In the genomic region with DNA sequence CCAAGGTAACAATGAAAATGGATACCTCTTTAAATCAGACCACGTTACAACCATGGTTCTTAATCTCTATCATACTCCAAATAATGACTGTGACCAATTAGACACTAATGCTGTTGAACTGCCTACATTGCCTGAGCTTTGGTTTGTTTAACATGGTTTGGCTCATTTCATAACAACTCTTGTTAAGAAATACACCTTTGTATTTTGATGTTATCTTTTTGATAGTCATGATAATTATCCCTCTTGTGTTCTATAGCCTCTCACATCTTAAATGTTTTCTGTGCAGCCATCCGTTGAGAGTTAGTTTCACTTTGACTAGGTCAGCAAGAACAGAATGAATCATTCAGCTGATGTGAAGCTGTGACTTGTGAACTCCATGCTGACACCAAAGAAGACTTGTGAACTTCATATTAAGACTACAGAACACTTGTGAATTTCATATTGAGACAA, we compare ENCODE assay signal across 8 cellular contexts.
DNase-seq lines count a peak whose midpoint lies in the region; ATAC-seq, FAIRE-seq and TF ChIP-seq lines count a peak whose summit lies in the region.

No MANE protein-coding gene starts in this region.

- H3K27ac ChIP-seq in GM12878 (ENCODE audit: control insufficient read depth, insufficient read depth): peak overlapping the region; percentile 40; the same call in 1 of the 2 replicates
- H3K27ac ChIP-seq in Peyer's patch: peak overlapping the region in 1 of 4 donors; percentile 42

- POLR2A ChIA-PET in GM12878 (lab: Charles Lee): no interaction called here

- intact Hi-C loops in GM12878 (cut with micrococcal nuclease; ENCODE audit: unreplicated experiment): no loop called here

- H3K9ac ChIP-seq in GM12878 (ENCODE audit: control insufficient read depth, insufficient read depth, low read length): no peak overlapping the region

- H3K36me3 ChIP-seq in GM12878 (ENCODE audit: control insufficient read depth in 2 of 2, insufficient read depth in 2 of 2, low read length in 1 of 2) (no peaks in the 10 kb centered on the region), Peyer's patch (no peaks in the 10 kb centered on the region)

- H3K36me3 Mint-ChIP-seq in activated CD8-positive, alpha-beta memory T cell treated with anti-CD3 and anti-CD28 coated beads, Interleukin-2, amount 10 ng/mL, durations not matched to agents 7 days and 5 days: peaks cover 8% of the 10 kb centered on the region
- H3K36me3 Mint-ChIP-seq in osteocyte (ENCODE audit: unreplicated experiment): peaks cover 2% of the 10 kb centered on the region
- H3K36me3 Mint-ChIP-seq in activated naive CD4-positive, alpha-beta T cell treated with anti-CD3 and anti-CD28 coated beads, Interleukin-2, amount 10 ng/mL, durations not matched to agents 7 days and 5 days: no peaks in the 10 kb centered on the region

- no peaks in the 10 kb centered on the region for H4K20me1 ChIP-seq in GM12878 (ENCODE audit: control insufficient read depth, insufficient read depth)

- H2AFZ ChIP-seq in GM12878 (ENCODE audit: control insufficient read depth, low read depth, low read length): no peak overlapping the region

- H3K4me2 ChIP-seq in GM12878 (ENCODE audit: control insufficient read depth, insufficient read depth): no peak overlapping the region; the same call in 1 of the 2 replicates

- H3K27me3 ChIP-seq in GM12878 (replicated peaks in 1 of 2; ENCODE audit: control insufficient read depth in 2 of 2, insufficient read depth in 2 of 2, low read length in 1 of 2): no peaks in the 10 kb centered on the region
- no peaks in the 10 kb centered on the region for H3K27me3 ChIP-seq in Peyer's patch

- 0% methylated on average over 2 of the region's 2 CpGs for WGBS in GM12878 (ENCODE audit: insufficient coverage, insufficient replicate concordance, low lambda C conversion rate, missing lambda C conversion rate)

- SMC1A ChIA-PET in GM12878 (lab: Charles Lee; ENCODE audit: uncharacterized antibody, unreplicated experiment): interaction anchor here (0.7 to 1.4 kb wide), 2 partner anchors 14 to 26 kb away, joined by 3 to 4 read pairs; no protein-coding TSS in a partner anchor

- in situ Hi-C loops in GM12878 (cut with MboI): no loop called here

- peaks cover 14% of the 10 kb centered on the region for H3K4me1 Mint-ChIP-seq in activated CD8-positive, alpha-beta memory T cell treated with anti-CD3 and anti-CD28 coated beads, Interleukin-2, amount 10 ng/mL, durations not matched to agents 7 days and 5 days
- H3K4me1 Mint-ChIP-seq in osteocyte (ENCODE audit: unreplicated experiment): peaks cover 11% of the 10 kb centered on the region
- peaks cover 6% of the 10 kb centered on the region for H3K4me1 Mint-ChIP-seq in activated naive CD4-positive, alpha-beta T cell treated with anti-CD3 and anti-CD28 coated beads, Interleukin-2, amount 10 ng/mL, durations not matched to agents 7 days and 5 days

- CTCF ChIA-PET in activated CD8-positive, alpha-beta memory T cell treated with anti-CD3 and anti-CD28 coated beads, Interleukin-2, amount 10 ng/mL, durations not matched to agents 7 days and 5 days (lab: Charles Lee): no interaction called here
- CTCF ChIA-PET in GM12878 (lab: Yijun Ruan, JAX): interaction anchor here (1.0 kb wide), 1 partner anchor 9 kb away, joined by 3 read pairs; no protein-coding TSS in a partner anchor
- CTCF ChIA-PET in activated naive CD4-positive, alpha-beta T cell treated with anti-CD3 and anti-CD28 coated beads, Interleukin-2, amount 10 ng/mL, durations not matched to agents 7 days and 5 days (lab: Charles Lee): no interaction called here

- DNase-seq in activated CD8-positive, alpha-beta memory T cell treated with anti-CD3 and anti-CD28 coated beads, Interleukin-2, amount 10 ng/mL, durations not matched to agents 7 days and 5 days: peak; percentile 48
- no peak for DNase-seq in activated CD8-positive, alpha-beta memory T cell treated with anti-CD3 and anti-CD28 coated beads, Interleukin-2, amount 50 U/mL, for 48 hours
- DNase-seq in HCEC 1CT (peak; percentile 59), NAMALWA (ENCODE audit: low spot score) (peak; percentile 81), GM12878 (ENCODE audit: low read depth, low spot score) (peak; percentile 82), osteocyte (ENCODE audit: extremely low spot score, unreplicated experiment) (no peak), Peyer's patch (no peak)
- DNase-seq in activated naive CD4-positive, alpha-beta T cell treated with anti-CD3 and anti-CD28 coated beads, Interleukin-2, amount 10 ng/mL, durations not matched to agents 7 days and 5 days: no peak

- RAD21 ChIA-PET in GM12878 (lab: Charles Lee; ENCODE audit: unreplicated experiment): interaction anchor here (0.8 kb wide), 1 partner anchor 1377 kb away, joined by 3 read pairs; no protein-coding TSS in a partner anchor

- TF ChIP-seq EP300 in GM12878 (IDR thresholded peaks at IDR 0.05; ENCODE audit: borderline replicate concordance in 1 of 2, control insufficient read depth in 1 of 2, low read depth in 2 of 2, low read length in 2 of 2): peak; percentile 89 to 90

- H3K4me3 ChIP-seq in GM12878 (no peak overlapping the region), Peyer's patch (peak overlapping the region in 1 of 4 donors; percentile 18)

- peak; percentile 85 for FAIRE-seq in GM12878 (lab: Jason Lieb, UNC)

- H3K9me3 ChIP-seq in GM12878 (replicated peaks; ENCODE audit: control insufficient read depth, insufficient read depth, low read length) (peaks cover 2% of the 10 kb centered on the region; the same call in 2 of the 3 replicates), Peyer's patch (no peaks in the 10 kb centered on the region)

- no peaks in the 10 kb centered on the region for H3K4me1 ChIP-seq in GM12878 (ENCODE audit: control insufficient read depth, insufficient read depth, low read length)
- H3K4me1 ChIP-seq in Peyer's patch: no peaks in the 10 kb centered on the region

- no peaks in the 10 kb centered on the region for H3K27me3 Mint-ChIP-seq in activated CD8-positive, alpha-beta memory T cell treated with anti-CD3 and anti-CD28 coated beads, Interleukin-2, amount 10 ng/mL, durations not matched to agents 7 days and 5 days
- peaks cover 2% of the 10 kb centered on the region for H3K27me3 Mint-ChIP-seq in osteocyte (ENCODE audit: unreplicated experiment)
- H3K27me3 Mint-ChIP-seq in activated naive CD4-positive, alpha-beta T cell treated with anti-CD3 and anti-CD28 coated beads, Interleukin-2, amount 10 ng/mL, durations not matched to agents 7 days and 5 days: no peaks in the 10 kb centered on the region

- peak overlapping the region; percentile 80 for H3K27ac Mint-ChIP-seq in activated CD8-positive, alpha-beta memory T cell treated with anti-CD3 and anti-CD28 coated beads, Interleukin-2, amount 10 ng/mL, durations not matched to agents 7 days and 5 days
- H3K27ac Mint-ChIP-seq in osteocyte (ENCODE audit: unreplicated experiment): peak overlapping the region; percentile 75
- H3K27ac Mint-ChIP-seq in activated naive CD4-positive, alpha-beta T cell treated with anti-CD3 and anti-CD28 coated beads, Interleukin-2, amount 10 ng/mL, durations not matched to agents 7 days and 5 days: no peak overlapping the region

- TF ChIP-seq POLR2A in GM12878 (IDR thresholded peaks at IDR 0.05; ENCODE audit: low read depth, low read length) (no peak), Peyer's patch (IDR thresholded peaks at IDR 0.05) (no peak)

- peak; percentile 99 for ATAC-seq in activated CD8-positive, alpha-beta memory T cell treated with anti-CD3 and anti-CD28 coated beads, Interleukin-2, amount 10 ng/mL, durations not matched to agents 7 days and 5 days
- ATAC-seq in GM12878: peak; percentile 99

- no peak for TF ChIP-seq CTCF in GM12878 (IDR thresholded peaks at IDR 0.05 in 2 of 3, conservative IDR thresholded peaks at IDR 0.05 in 1 of 3; ENCODE audit: control insufficient read depth in 2 of 3, extremely low read depth in 1 of 3, insufficient read depth in 1 of 3, low read depth in 3 of 3, low read length in 3 of 3)
- no peak for TF ChIP-seq CTCF in osteocyte (IDR thresholded peaks at IDR 0.05)
- no peak for TF ChIP-seq CTCF in Peyer's patch (IDR thresholded peaks at IDR 0.05)

- H3K9me3 Mint-ChIP-seq in activated CD8-positive, alpha-beta memory T cell treated with anti-CD3 and anti-CD28 coated beads, Interleukin-2, amount 10 ng/mL, durations not matched to agents 7 days and 5 days (ENCODE audit: low read depth): peaks cover 5% of the 10 kb centered on the region
- no peaks in the 10 kb centered on the region for H3K9me3 Mint-ChIP-seq in osteocyte (ENCODE audit: unreplicated experiment)
- peaks cover 4% of the 10 kb centered on the region for H3K9me3 Mint-ChIP-seq in activated naive CD4-positive, alpha-beta T cell treated with anti-CD3 and anti-CD28 coated beads, Interleukin-2, amount 10 ng/mL, durations not matched to agents 7 days and 5 days

- no peaks in the 10 kb centered on the region for H3K79me2 ChIP-seq in GM12878 (ENCODE audit: control insufficient read depth, insufficient read depth, low read length)

- TF ChIP-seq RAD21 in GM12878 (IDR thresholded peaks at IDR 0.05; ENCODE audit: insufficient read depth, low read depth, low read length): no peak

- no TSS peak for BruUV-seq in GM12878 (replicated peaks; lab: Mats Ljungman, UMichigan)

- peak overlapping the region; percentile 31 for H3K4me3 Mint-ChIP-seq in activated CD8-positive, alpha-beta memory T cell treated with anti-CD3 and anti-CD28 coated beads, Interleukin-2, amount 10 ng/mL, durations not matched to agents 7 days and 5 days
- peak overlapping the region; percentile 52 for H3K4me3 Mint-ChIP-seq in osteocyte (ENCODE audit: unreplicated experiment)
- no peak overlapping the region for H3K4me3 Mint-ChIP-seq in activated naive CD4-positive, alpha-beta T cell treated with anti-CD3 and anti-CD28 coated beads, Interleukin-2, amount 10 ng/mL, durations not matched to agents 7 days and 5 days

TF ChIP-seq in GM12878, 131 proteins besides CTCF, POLR2A, EP300 and RAD21 (continues in another document):
- TF ChIP-seq MYB (IDR thresholded peaks at IDR 0.05; ENCODE audit: borderline replicate concordance, low read depth, low read length): no peak
- TF ChIP-seq KDM1A (IDR thresholded peaks at IDR 0.05; ENCODE audit: borderline replicate concordance): no peak
- TF ChIP-seq FOXK2 (IDR thresholded peaks at IDR 0.05): no peak
- peak; percentile 69 for TF ChIP-seq MEF2B (IDR thresholded peaks at IDR 0.05; ENCODE audit: partially characterized antibody, poor library complexity, severe bottlenecking)
- TF ChIP-seq, protein P1, sequence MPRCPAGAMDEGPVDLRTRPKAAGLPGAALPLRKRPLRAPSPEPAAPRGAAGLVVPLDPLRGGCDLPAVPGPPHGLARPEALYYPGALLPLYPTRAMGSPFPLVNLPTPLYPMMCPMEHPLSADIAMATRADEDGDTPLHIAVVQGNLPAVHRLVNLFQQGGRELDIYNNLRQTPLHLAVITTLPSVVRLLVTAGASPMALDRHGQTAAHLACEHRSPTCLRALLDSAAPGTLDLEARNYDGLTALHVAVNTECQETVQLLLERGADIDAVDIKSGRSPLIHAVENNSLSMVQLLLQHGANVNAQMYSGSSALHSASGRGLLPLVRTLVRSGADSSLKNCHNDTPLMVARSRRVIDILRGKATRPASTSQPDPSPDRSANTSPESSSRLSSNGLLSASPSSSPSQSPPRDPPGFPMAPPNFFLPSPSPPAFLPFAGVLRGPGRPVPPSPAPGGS (IDR thresholded peaks at IDR 0.05; ENCODE audit: borderline replicate concordance, insufficient read depth, low read depth, low read length, poor library complexity, severe bottlenecking): peak; percentile 18
- TF ChIP-seq STAT1 (conservative IDR thresholded peaks at IDR 0.05): no peak
- TF ChIP-seq ZNF24 (IDR thresholded peaks at IDR 0.05): no peak

Comparison
In these comparisons a context has a peak if more than half of its experiments do, and no peak if none do; other contexts are left out.
1. DNase-seq: peak in activated CD8-positive, alpha-beta memory T cell treated with anti-CD3 and anti-CD28 coated beads, Interleukin-2, amount 10 ng/mL, durations not matched to agents 7 days and 5 days (single experiment), HCEC 1CT (single experiment), NAMALWA (single experiment) and GM12878 (single experiment); none in activated CD8-positive, alpha-beta memory T cell treated with anti-CD3 and anti-CD28 coated beads, Interleukin-2, amount 50 U/mL, for 48 hours (single experiment), osteocyte (single experiment), Peyer's patch (0 of 3) and activated naive CD4-positive, alpha-beta T cell treated with anti-CD3 and anti-CD28 coated beads, Interleukin-2, amount 10 ng/mL, durations not matched to agents 7 days and 5 days (single experiment).